Comparison of ENCODE assay signal across 1 cellular context in the genomic region with DNA sequence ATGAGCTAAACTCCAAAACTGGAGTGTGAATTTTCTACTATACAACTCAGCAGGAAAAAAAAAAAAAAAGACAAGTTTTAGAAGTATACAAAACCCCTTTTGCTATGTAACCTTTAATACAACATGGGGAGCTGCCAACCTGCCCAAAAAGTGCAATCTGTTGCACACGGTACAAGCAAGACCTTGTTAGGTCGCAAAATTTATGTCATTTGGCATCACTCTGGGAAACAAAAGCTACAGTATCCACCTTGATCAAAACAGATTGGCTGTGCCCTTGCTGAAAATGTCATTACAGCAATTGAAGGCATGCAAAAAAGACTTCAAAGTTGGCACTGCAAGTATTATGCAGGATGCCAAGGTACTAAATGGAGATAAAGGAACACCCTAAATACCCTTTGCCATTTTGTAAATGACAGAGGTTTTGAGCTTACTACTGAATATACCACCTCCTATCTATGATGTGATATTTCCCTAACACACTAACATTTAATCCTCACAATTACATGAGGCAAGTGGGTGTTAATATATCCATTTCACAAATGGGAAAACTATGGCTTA.
TF ChIP-seq lines count a peak whose summit lies in the region.

No MANE protein-coding gene starts in this region.

TF ChIP-seq in H1, 55 proteins besides CTCF, POLR2A, EP300 and RAD21:
- no peak for TF ChIP-seq CHD2 (IDR thresholded peaks at IDR 0.05; ENCODE audit: low read length)
- no peak for TF ChIP-seq HDAC6 (IDR thresholded peaks at IDR 0.05; ENCODE audit: low read depth, low read length)
- TF ChIP-seq CEBPB (IDR thresholded peaks at IDR 0.05; ENCODE audit: low read depth, low read length), result no peak
- no peak for TF ChIP-seq EZH2 (IDR thresholded peaks at IDR 0.05; ENCODE audit: low read depth, low read length, severe bottlenecking)
- no peak for TF ChIP-seq MAFK (IDR thresholded peaks at IDR 0.05; ENCODE audit: low read depth, low read length)
- TF ChIP-seq, protein P1, sequence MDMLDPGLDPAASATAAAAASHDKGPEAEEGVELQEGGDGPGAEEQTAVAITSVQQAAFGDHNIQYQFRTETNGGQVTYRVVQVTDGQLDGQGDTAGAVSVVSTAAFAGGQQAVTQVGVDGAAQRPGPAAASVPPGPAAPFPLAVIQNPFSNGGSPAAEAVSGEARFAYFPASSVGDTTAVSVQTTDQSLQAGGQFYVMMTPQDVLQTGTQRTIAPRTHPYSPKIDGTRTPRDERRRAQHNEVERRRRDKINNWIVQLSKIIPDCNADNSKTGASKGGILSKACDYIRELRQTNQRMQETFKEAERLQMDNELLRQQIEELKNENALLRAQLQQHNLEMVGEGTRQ (IDR thresholded peaks at IDR 0.05; ENCODE audit: low read length), result no peak
- TF ChIP-seq TEAD4 (IDR thresholded peaks at IDR 0.05; ENCODE audit: low read depth, low read length), result no peak
- TF ChIP-seq, protein P2, sequence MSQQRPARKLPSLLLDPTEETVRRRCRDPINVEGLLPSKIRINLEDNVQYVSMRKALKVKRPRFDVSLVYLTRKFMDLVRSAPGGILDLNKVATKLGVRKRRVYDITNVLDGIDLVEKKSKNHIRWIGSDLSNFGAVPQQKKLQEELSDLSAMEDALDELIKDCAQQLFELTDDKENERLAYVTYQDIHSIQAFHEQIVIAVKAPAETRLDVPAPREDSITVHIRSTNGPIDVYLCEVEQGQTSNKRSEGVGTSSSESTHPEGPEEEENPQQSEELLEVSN (IDR thresholded peaks at IDR 0.05), result no peak
- no peak for TF ChIP-seq KDM4A (IDR thresholded peaks at IDR 0.05; ENCODE audit: low read depth, low read length, severe bottlenecking)
- no peak for TF ChIP-seq CTBP2 (IDR thresholded peaks at IDR 0.05; ENCODE audit: borderline replicate concordance, insufficient read depth, insufficient read length, low read length)
- TF ChIP-seq CREB1 (IDR thresholded peaks at IDR 0.05), result no peak
- TF ChIP-seq SUZ12 (IDR thresholded peaks at IDR 0.05; ENCODE audit: low read length), result no peak
- no peak for TF ChIP-seq HDAC2 (IDR thresholded peaks at IDR 0.05; ENCODE audit: borderline replicate concordance in 1 of 2, low read depth in 2 of 2, low read length in 2 of 2)
- no peak for TF ChIP-seq SRF (IDR thresholded peaks at IDR 0.05; ENCODE audit: low read depth, low read length)
